In genomic region chr7:21429021-21429420, GRCh38 we compare ENCODE assay signal across 8 cellular contexts. TPM values are rescaled to one million over a fixed set of nuclear protein-coding genes. Genes with fewer than 3 reads are reported as not detected.
A peak's percentile ranks its signal among the peaks of the same experiment; 100 is the strongest.
DNase-seq lines count a peak whose midpoint lies in the region; ATAC-seq and TF ChIP-seq lines count a peak whose summit lies in the region.

No MANE protein-coding gene starts in this region.

- TF ChIP-seq CTCF in PC-3 (conservative IDR thresholded peaks at IDR 0.05; ENCODE audit: low read depth, low read length) (no peak), epithelial cell of esophagus (IDR thresholded peaks at IDR 0.05; ENCODE audit: insufficient read depth, low read depth, low read length, missing control alignments) (no peak), retinal pigment epithelial cell (conservative IDR thresholded peaks at IDR 0.05; ENCODE audit: low read depth, low read length) (no peak)

- no peak overlapping the region for H3K27ac ChIP-seq in GM23248
- no peak overlapping the region for H3K27ac ChIP-seq in PC-3 (ENCODE audit: low read length)

- H3K36me3 ChIP-seq in GM23248 (ENCODE audit: low read depth) = no peaks in the 10 kb centered on the region
- no peaks in the 10 kb centered on the region for H3K36me3 ChIP-seq in PC-3 (ENCODE audit: low read depth, low read length)

- H4K20me1 ChIP-seq in GM23248 (ENCODE audit: insufficient read depth) = no peaks in the 10 kb centered on the region
- H4K20me1 ChIP-seq in PC-3 (ENCODE audit: low read length) = no peaks in the 10 kb centered on the region

- H3F3A ChIP-seq in GM23248 (ENCODE audit: insufficient read depth) (no peaks in the 10 kb centered on the region), PC-3 (ENCODE audit: low read length, unreplicated experiment) (no peaks in the 10 kb centered on the region)

- H3K9me2 ChIP-seq in GM23248 (ENCODE audit: insufficient read depth) = no peaks in the 10 kb centered on the region
- no peaks in the 10 kb centered on the region for H3K9me2 ChIP-seq in PC-3 (replicated peaks; ENCODE audit: low read length)

- DNase-seq in GM23248 (no peak), PC-3 (no peak), epithelial cell of esophagus (ENCODE audit: low read depth) (no peak), retinal pigment epithelial cell (ENCODE audit: low read depth) (no peak), COR-L47 (lab: John Stamatoyannopoulos, UW) (no peak), amygdala (lab: John Stamatoyannopoulos, UW) (no peak)

- BruUV-seq in PC-3 (replicated peaks; lab: Mats Ljungman, UMichigan) = no TSS peak

- H3K27me3 ChIP-seq in GM23248 (replicated peaks; ENCODE audit: insufficient read depth) = no peaks in the 10 kb centered on the region
- no peaks in the 10 kb centered on the region for H3K27me3 ChIP-seq in PC-3 (ENCODE audit: low read length)

- in situ Hi-C loops in GM23248 (cut with MboI) = no loop called here

- WGBS in GM23248 (ENCODE audit: low coverage in 1 of 2, low lambda C conversion rate in 2 of 2, missing lambda C conversion rate in 2 of 2), 2 experiments = 27 to 31% methylated on average over 3 of the region's 3 CpGs

- POLR2A ChIA-PET in PC-3 (lab: Charles Lee; ENCODE audit: unreplicated experiment) = no interaction called here

- ATAC-seq in PC-3 = no peak
- no peak for ATAC-seq in HG02798 (IDR thresholded peaks at IDR 0.05; ENCODE audit: poor library complexity, unreplicated experiment)
- no peak for ATAC-seq in HG03460 (IDR thresholded peaks at IDR 0.05; ENCODE audit: unreplicated experiment)

- H3K79me2 ChIP-seq in GM23248 (ENCODE audit: insufficient read depth) = no peaks in the 10 kb centered on the region
- no peaks in the 10 kb centered on the region for H3K79me2 ChIP-seq in PC-3 (ENCODE audit: low read length)

- H3K9me3 ChIP-seq in GM23248 (ENCODE audit: low read depth) = no peaks in the 10 kb centered on the region
- H3K9me3 ChIP-seq in PC-3 (ENCODE audit: low read length) = no peaks in the 10 kb centered on the region

- H3K4me3 ChIP-seq in GM23248 (peak overlapping the region; percentile 97), PC-3 (ENCODE audit: low read length) (peak overlapping the region; percentile 74), epithelial cell of esophagus (ENCODE audit: low read length) (peak overlapping the region; percentile 62), retinal pigment epithelial cell (ENCODE audit: low read length) (peak overlapping the region; percentile 72)

- peak overlapping the region; percentile 95 for H2AFZ ChIP-seq in GM23248
- H2AFZ ChIP-seq in PC-3 (ENCODE audit: low read length) = peak overlapping the region; percentile 98

- H3K4me1 ChIP-seq in GM23248 (ENCODE audit: insufficient read depth) (0 out of 2 replicates have a peak, but pooled peaks cover 4% of the 10 kb centered on the region), PC-3 (ENCODE audit: insufficient read depth, low read length) (peaks cover 10% of the 10 kb centered on the region)

- H3K9ac ChIP-seq in GM23248 (peak overlapping the region; percentile 93), PC-3 (ENCODE audit: low read length) (peak overlapping the region; percentile 76; the same call in 1 of the 2 replicates)

- H3K4me2 ChIP-seq in GM23248 (ENCODE audit: unreplicated experiment) (peak overlapping the region; percentile 72), PC-3 (ENCODE audit: low read length) (peak overlapping the region; percentile 93)

- CTCF ChIA-PET in PC-3 (lab: Charles Lee) = no interaction called here

- intact Hi-C loops in PC-3 (cut with micrococcal nuclease) = loop anchor here (5.0 kb wide), 3 partner anchors 518 to 637 kb away; partner anchors contain the start of gene CDCA7L

RNA-seq across cellular contexts. Expression of gene SP4, which starts 1.1 kb away (rescaled TPM):
- total RNA-seq in GM23248 (2014; rRNA removed; shearing (Covaris generic)) = 3.5 and 4.7 TPM in 2 replicates
- polyA plus RNA-seq in GM23248 (2016; fragmentation: Nextera tagmentation; extraction: Ambion mirVana) = 2.1 and 2.3 TPM in 2 replicates
- total RNA-seq in PC-3 (2014; rRNA removed) = 2.5 and 3.1 TPM in 2 replicates
